20 cellular contexts compared by ENCODE assay signal in the genomic region with DNA sequence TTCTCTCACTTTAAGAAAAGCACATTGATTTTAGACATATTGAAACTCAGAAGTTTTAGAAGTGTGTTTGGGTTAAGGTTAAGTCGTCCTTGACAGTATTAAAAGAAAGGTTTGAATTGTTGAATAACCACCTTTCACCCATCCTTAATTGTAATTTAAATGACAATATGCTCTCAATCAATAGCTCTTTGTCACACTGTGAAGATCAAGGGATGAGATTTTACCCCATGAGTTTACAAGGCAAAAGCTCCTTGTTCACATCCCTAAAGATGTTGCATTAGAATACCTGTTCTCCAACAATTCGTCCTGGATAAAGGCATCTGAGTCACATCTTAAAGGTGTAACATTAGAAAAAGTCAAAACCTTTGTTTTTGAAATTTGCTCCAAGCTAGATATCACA.
DNase-seq lines count a peak whose midpoint lies in the region; ATAC-seq and TF ChIP-seq lines count a peak whose summit lies in the region.
"Had no signal": no experiment of that assay in that cellular context is flagged by ENCODE, and none has a peak within 500 bp of the region (broad histone marks: within the 10 kb centered on the region; RNA-seq: fewer than 3 reads in every experiment).

No MANE protein-coding gene starts in this region.

- H3K27ac Mint-ChIP-seq in GM23338: no peak overlapping the region
- H3K27ac Mint-ChIP-seq: CD14-positive monocyte; CD4-positive, alpha-beta memory T cell; IgD-negative memory B cell had no signal

- no peaks in the 10 kb centered on the region for H3K27me3 ChIP-seq in GM23338 (ENCODE audit: insufficient read depth)
- H3K27me3 ChIP-seq in NT2/D1 (ENCODE audit: insufficient read depth, insufficient read length): no peaks in the 10 kb centered on the region
- peaks cover 18% of the 10 kb centered on the region for H3K27me3 ChIP-seq in iPS-18a (ENCODE audit: control insufficient read depth, insufficient read depth, low read length)
- no peaks in the 10 kb centered on the region for H3K27me3 ChIP-seq in mesendoderm (ENCODE audit: insufficient read depth, low read length, poor library complexity)
- H3K27me3 ChIP-seq: BLaER1 had no signal

- H3K79me2 ChIP-seq in GM23338 (replicated peaks; ENCODE audit: insufficient read depth) (no peaks in the 10 kb centered on the region), mesendoderm (ENCODE audit: control insufficient read depth, insufficient read depth, low read length) (no peaks in the 10 kb centered on the region)

- H3F3A ChIP-seq in GM23338 (replicated peaks; ENCODE audit: low read depth): no peaks in the 10 kb centered on the region

- no peak overlapping the region for H3K18ac ChIP-seq in mesendoderm (ENCODE audit: low read length)

- no CpG with 5 or more reads among the region's 2 CpGs for WGBS in mesendoderm (ENCODE audit: extremely low coverage, insufficient coverage, low lambda C conversion rate)

- peaks cover 48% of the 10 kb centered on the region for H3K4me1 Mint-ChIP-seq in GM23338
- H3K4me1 Mint-ChIP-seq: CD14-positive monocyte; CD4-positive, alpha-beta memory T cell had no signal

- H3K9ac ChIP-seq in NT2/D1 (ENCODE audit: insufficient read length, low read depth): no peak overlapping the region
- no peak overlapping the region for H3K9ac ChIP-seq in iPS-18a (ENCODE audit: low read length)
- H3K9ac ChIP-seq in mesendoderm (ENCODE audit: low read length): no peak overlapping the region
- H3K9ac ChIP-seq: BLaER1 had no signal

- H2AK5ac ChIP-seq in mesendoderm (ENCODE audit: low read length): no peak overlapping the region

- no peaks in the 10 kb centered on the region for H3K79me1 ChIP-seq in mesendoderm (ENCODE audit: low read length)

- H2AFZ ChIP-seq in GM23338: no peak overlapping the region

- H3K36me3 Mint-ChIP-seq in GM23338 (ENCODE audit: low read depth): peaks cover 3% of the 10 kb centered on the region; the same call in 1 of the 3 replicates
- H3K36me3 Mint-ChIP-seq: CD14-positive monocyte; CD4-positive, alpha-beta memory T cell; IgD-negative memory B cell had no signal

- H4K5ac ChIP-seq in mesendoderm (ENCODE audit: low read length): no peak overlapping the region

- no peak overlapping the region for H2BK120ac ChIP-seq in mesendoderm (ENCODE audit: low read depth, low read length)

- peak; percentile 67 for DNase-seq in GM23338 (ENCODE audit: low spot score)
- DNase-seq in NT2/D1 (ENCODE audit: low read depth, low spot score): peak; percentile 54
- DNase-seq in mesendoderm: peak; percentile 5
- no peak for DNase-seq in stimulated activated CD4-positive, alpha-beta T cell treated with anti-CD3 and anti-CD28 coated beads, Interleukin-2, amount 100 ng/mL, for 24 hours
- DNase-seq in NK-92 treated with Interleukin-12 subunit alpha and Interleukin-12 subunit beta, amount 100 ng/mL, for 24 hours (lab: John Stamatoyannopoulos, UW): no peak
- DNase-seq: CD4-positive, alpha-beta memory T cell; DMS153; DMS79; GDM1; GOT3 had no signal

- H3K27me3 Mint-ChIP-seq in GM23338 (ENCODE audit: insufficient read depth, low read depth, poor library complexity): no peaks in the 10 kb centered on the region

- H3K4me3 ChIP-seq in GM23338: no peak overlapping the region
- H3K4me3 ChIP-seq in NT2/D1 (ENCODE audit: insufficient read length, low read depth): no peak overlapping the region
- H3K4me3 ChIP-seq in iPS-18a (ENCODE audit: low read length): peak overlapping the region; percentile 13
- no peak overlapping the region for H3K4me3 ChIP-seq in mesendoderm (ENCODE audit: low read length)
- H3K4me3 ChIP-seq: A549, BLaER1, HAP-1 had no signal

- H3K23ac ChIP-seq in mesendoderm (ENCODE audit: low read length): no peak overlapping the region

- H3K4me1 ChIP-seq in GM23338 (ENCODE audit: insufficient read depth) (peaks cover 27% of the 10 kb centered on the region), NT2/D1 (ENCODE audit: insufficient read depth, insufficient read length) (peaks cover 5% of the 10 kb centered on the region), iPS-18a (ENCODE audit: control insufficient read depth, low read depth, low read length) (peaks cover 28% of the 10 kb centered on the region), mesendoderm (ENCODE audit: control insufficient read depth, low read depth, low read length) (peaks cover 3% of the 10 kb centered on the region)
- H3K4me1 ChIP-seq: A549, BLaER1 had no signal

- H2BK5ac ChIP-seq in mesendoderm (ENCODE audit: low read length): no peak overlapping the region

- peaks cover 7% of the 10 kb centered on the region; the same call in 2 of the 3 replicates for H3K9me3 Mint-ChIP-seq in GM23338
- H3K9me3 Mint-ChIP-seq: CD4-positive, alpha-beta memory T cell; IgD-negative memory B cell had no signal

- no peak for TF ChIP-seq CTCF in GM23338 (conservative IDR thresholded peaks at IDR 0.05; ENCODE audit: low read depth in 2 of 2)

- H4K8ac ChIP-seq in mesendoderm (ENCODE audit: low read depth, low read length): no peak overlapping the region

- no peak overlapping the region for H3K4me3 Mint-ChIP-seq in GM23338
- H3K4me3 Mint-ChIP-seq: CD14-positive monocyte; CD4-positive, alpha-beta memory T cell; IgD-negative memory B cell had no signal

- no peaks in the 10 kb centered on the region for H4K20me1 ChIP-seq in GM23338 (replicated peaks; ENCODE audit: insufficient read depth)
- H4K20me1 ChIP-seq: BLaER1 had no signal

- ATAC-seq in GM23338 (peak; percentile 93), GM21515 (IDR thresholded peaks at IDR 0.05; ENCODE audit: unreplicated experiment) (no peak)
- ATAC-seq: A549, HepG2 had no signal

- H3K56ac ChIP-seq in mesendoderm (ENCODE audit: low read length): no peak overlapping the region

- H3K27ac ChIP-seq in GM23338 (ENCODE audit: low read depth) (no peak overlapping the region), iPS-18a (ENCODE audit: low read length) (no peak overlapping the region), mesendoderm (ENCODE audit: low read depth, low read length) (no peak overlapping the region)
- H3K27ac ChIP-seq: 22Rv1, A549, BLaER1, HL-60 had no signal

- no peak overlapping the region for H3K4ac ChIP-seq in mesendoderm (ENCODE audit: low read depth, low read length)

- H3K36me3 ChIP-seq in GM23338 (ENCODE audit: insufficient read depth) (no peaks in the 10 kb centered on the region), NT2/D1 (ENCODE audit: insufficient read depth, insufficient read length, low read length) (no peaks in the 10 kb centered on the region), iPS-18a (ENCODE audit: control insufficient read depth, low read depth, low read length) (no peaks in the 10 kb centered on the region), mesendoderm (ENCODE audit: control insufficient read depth, insufficient read depth, low read length) (no peaks in the 10 kb centered on the region)
- H3K36me3 ChIP-seq: BLaER1, HAP-1 had no signal

- H3K9me2 ChIP-seq in GM23338 (ENCODE audit: insufficient read depth): peaks cover 6% of the 10 kb centered on the region

- peak overlapping the region; percentile 7; the same call in 1 of the 2 replicates for H3K4me2 ChIP-seq in GM23338
- no peak overlapping the region for H3K4me2 ChIP-seq in mesendoderm (ENCODE audit: low read length)
- H3K4me2 ChIP-seq: A549, BLaER1 had no signal

- no peak overlapping the region for H2BK15ac ChIP-seq in mesendoderm (replicated peaks; ENCODE audit: low read depth)

- H3K9me3 ChIP-seq in NT2/D1 (ENCODE audit: insufficient read depth, low read length) (no peaks in the 10 kb centered on the region), iPS-18a (ENCODE audit: control insufficient read depth, low read depth, low read length) (no peaks in the 10 kb centered on the region)
- H3K9me3 ChIP-seq: A549, BLaER1, HAP-1 had no signal

TF ChIP-seq in GM23338, 12 proteins besides CTCF, POLR2A, EP300 and RAD21:
- no peak for TF ChIP-seq ZNF114 (CRISPR knock-in tag; IDR thresholded peaks at IDR 0.05)
- peak; percentile 91 for TF ChIP-seq NANOG (IDR thresholded peaks at IDR 0.05; ENCODE audit: borderline replicate concordance)

Comparison
In these comparisons a context has a peak if more than half of its experiments do, and no peak if none do; other contexts are left out.
1. DNase-seq: peak in GM23338 (single experiment), NT2/D1 (single experiment) and mesendoderm (single experiment); none in stimulated activated CD4-positive, alpha-beta T cell treated with anti-CD3 and anti-CD28 coated beads, Interleukin-2, amount 100 ng/mL, for 24 hours (0 of 2) and NK-92 treated with Interleukin-12 subunit alpha and Interleukin-12 subunit beta, amount 100 ng/mL, for 24 hours (single experiment).